13 cellular contexts compared by ENCODE assay signal in genomic region chr3:177447938-177448337, GRCh38.
DNase-seq lines count a peak whose midpoint lies in the region; ATAC-seq, FAIRE-seq and TF ChIP-seq lines count a peak whose summit lies in the region.
"Had no signal": no experiment of that assay in that cellular context is flagged by ENCODE, and none has a peak within 500 bp of the region (broad histone marks: within the 10 kb centered on the region; RNA-seq: fewer than 3 reads in every experiment).

No MANE protein-coding gene starts in this region.

- FAIRE-seq in pancreas (lab: Jason Lieb, UNC): no peak
- FAIRE-seq: GM18507 had no signal

- DNase-seq in DMS153 treated with DMSO at 0.1 percent for 48 hours (lab: John Stamatoyannopoulos, UW; ENCODE audit: unreplicated experiment) (peak; percentile 26), NCI-H2029 treated with DMSO at 0.1 percent for 48 hours (lab: John Stamatoyannopoulos, UW) (peak; percentile 68), colonic mucosa (peak; percentile 95), pancreas (peak in 4 of 6 donors; percentile 17 to 75 (median 38)), Right ventricle myocardium inferior (ENCODE audit: missing footprints) (no peak)
- no peak for DNase-seq in stimulated activated CD4-positive, alpha-beta T cell treated with anti-CD3 and anti-CD28 coated beads, Interleukin-4, amount 100 ng/mL, for 4 hours
- DNase-seq: activated T-cell treated with anti-CD3 and anti-CD28 coated beads for 4 hours, NCI-H524 treated with DMSO at 0.1 percent for 48 hours, nucleus accumbens had no signal

- H3K9me3 ChIP-seq in colonic mucosa (no peaks in the 10 kb centered on the region), pancreas (no peaks in the 10 kb centered on the region)

- H3K9ac ChIP-seq in colonic mucosa (ENCODE audit: low read depth in 2 of 2, low read length in 2 of 2): no peak overlapping the region

- intact Hi-C loops in colonic mucosa (cut with DNase I): no loop called here
- intact Hi-C loops in pancreas (cut with DNase I): no loop called here
- intact Hi-C loops in Right ventricle myocardium inferior (cut with DNase I): no loop called here

- H3K27me3 ChIP-seq in colonic mucosa (no peaks in the 10 kb centered on the region), pancreas (no peaks in the 10 kb centered on the region)

- H3K4me1 ChIP-seq in colonic mucosa: peaks cover 10% of the 10 kb centered on the region
- H3K4me1 ChIP-seq in pancreas: no peaks in the 10 kb centered on the region

- H3K36me3 ChIP-seq in colonic mucosa: no peaks in the 10 kb centered on the region
- no peaks in the 10 kb centered on the region for H3K36me3 ChIP-seq in pancreas

- 46 to 47% methylated on average over 3 of the region's 3 CpGs for WGBS in pancreas, 2 donors

- peak overlapping the region; percentile 58 for H3K27ac ChIP-seq in colonic mucosa
- no peak overlapping the region for H3K27ac ChIP-seq in pancreas

- no peak overlapping the region for H3K4me3 ChIP-seq in colonic mucosa
- H3K4me3 ChIP-seq in pancreas: no peak overlapping the region

- TF ChIP-seq CTCF in colonic mucosa (IDR thresholded peaks at IDR 0.05) (no peak), pancreas (IDR thresholded peaks at IDR 0.05) (no peak)

- ATAC-seq in pancreas: peak; percentile 50 to 83 (median 73)
- ATAC-seq in Right ventricle myocardium inferior: no peak
- ATAC-seq in GM18858 (IDR thresholded peaks at IDR 0.05; ENCODE audit: unreplicated experiment): no peak
- ATAC-seq in GM21576 (IDR thresholded peaks at IDR 0.05; ENCODE audit: unreplicated experiment): no peak
- ATAC-seq: WTC11 had no signal

Comparison
In these comparisons a context has a peak if more than half of its experiments do, and no peak if none do; other contexts are left out.
1. DNase-seq: peak in DMS153 treated with DMSO at 0.1 percent for 48 hours (single experiment), NCI-H2029 treated with DMSO at 0.1 percent for 48 hours (single experiment), colonic mucosa (single experiment) and pancreas (4 of 6); none in Right ventricle myocardium inferior (single experiment) and stimulated activated CD4-positive, alpha-beta T cell treated with anti-CD3 and anti-CD28 coated beads, Interleukin-4, amount 100 ng/mL, for 4 hours (0 of 2).
2. ATAC-seq: peak in pancreas (4 of 4); none in Right ventricle myocardium inferior (single experiment), GM18858 (single experiment) and GM21576 (single experiment).